23 cellular contexts compared by ENCODE assay signal in the genomic region with DNA sequence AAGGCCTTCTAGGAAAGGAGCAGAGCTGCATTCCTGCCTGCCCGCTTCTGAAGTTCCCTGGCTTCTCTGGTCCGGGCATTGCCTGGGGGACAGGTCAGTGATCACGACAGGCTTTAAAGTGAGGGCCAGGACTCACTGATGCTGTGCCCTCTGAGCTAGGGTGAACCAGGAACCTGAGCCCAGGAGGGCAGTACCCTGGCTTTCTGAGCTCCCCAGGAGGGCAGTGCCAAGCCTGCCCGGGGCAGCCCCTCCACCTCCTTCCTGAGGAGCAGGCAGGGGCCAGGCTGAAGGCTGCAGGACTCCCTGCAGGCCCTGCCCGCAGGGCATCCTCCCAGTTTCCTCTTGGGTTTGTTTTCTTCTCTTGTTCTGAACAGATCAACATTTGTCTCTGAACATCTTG. TPM values are rescaled to one million over a fixed set of nuclear protein-coding genes. Genes with fewer than 3 reads are reported as not detected.
DNase-seq lines count a peak whose midpoint lies in the region; ATAC-seq lines count a peak whose summit lies in the region.
"Had no signal": no experiment of that assay in that cellular context is flagged by ENCODE, and none has a peak within 500 bp of the region (broad histone marks: within the 10 kb centered on the region; RNA-seq: fewer than 3 reads in every experiment).

No MANE protein-coding gene starts in this region.

- H3K79me2 ChIP-seq in mesendoderm (ENCODE audit: control insufficient read depth, insufficient read depth, low read length) = peaks cover 63% of the 10 kb centered on the region

- peaks cover 7% of the 10 kb centered on the region for H3K27me3 Mint-ChIP-seq in activated CD4-positive, alpha-beta T cell treated with anti-CD3 and anti-CD28 coated beads, Interleukin-2, amount 10 ng/mL, durations not matched to agents 24 days and 14 days
- H3K27me3 Mint-ChIP-seq in CD4-positive, CD25-positive, alpha-beta regulatory T cell = no peaks in the 10 kb centered on the region
- H3K27me3 Mint-ChIP-seq in T-helper 17 cell = no peaks in the 10 kb centered on the region
- H3K27me3 Mint-ChIP-seq in CD8-positive, alpha-beta memory T cell = peaks cover 0 to 2% of the 10 kb centered on the region in 2 donors

- peak overlapping the region; percentile 42 for H3K9ac ChIP-seq in mesendoderm (ENCODE audit: low read length)

- peaks cover 32% of the 10 kb centered on the region for H3K79me1 ChIP-seq in mesendoderm (ENCODE audit: low read length)

- WGBS in mesendoderm (ENCODE audit: extremely low coverage, insufficient coverage, low lambda C conversion rate) = no CpG with 5 or more reads among the region's 5 CpGs

- H2BK15ac ChIP-seq in mesendoderm (replicated peaks; ENCODE audit: low read depth) = no peak overlapping the region

- no peak for DNase-seq in activated CD4-positive, alpha-beta T cell treated with anti-CD3 and anti-CD28 coated beads, Interleukin-2, amount 10 ng/mL, durations not matched to agents 24 days and 14 days
- DNase-seq in activated CD4-positive, alpha-beta T cell treated with anti-CD3 and anti-CD28 coated beads, Interleukin-2, amount 50 U/mL, for 48 hours = no peak
- no peak for DNase-seq in CD4-positive, CD25-positive, alpha-beta regulatory T cell
- DNase-seq in T-helper 17 cell (no peak), mesendoderm (no peak), NCI-H2196 treated with DMSO at 0.1 percent for 48 hours (lab: John Stamatoyannopoulos, UW; ENCODE audit: unreplicated experiment) (no peak), NCI-H1105 treated with DMSO at 0.1 percent for 48 hours (lab: John Stamatoyannopoulos, UW) (no peak)
- no peak for DNase-seq in CD8-positive, alpha-beta memory T cell
- DNase-seq: 8988T, ACHN, BE2C, DMS153, NCI-H1048, NCI-H1417 treated with DMSO at 0.1 percent for 48 hours, NCI-H1694 treated with DMSO at 0.1 percent for 48 hours, NCI-H2081, NCI-H510A, NCI-H69, SJCRH30 had no signal

- no peak overlapping the region for H3K4me2 ChIP-seq in mesendoderm (ENCODE audit: low read length)

- no peak overlapping the region for H4K8ac ChIP-seq in mesendoderm (ENCODE audit: low read depth, low read length)

- no peak overlapping the region for H2AK5ac ChIP-seq in mesendoderm (ENCODE audit: low read length)

- no peaks in the 10 kb centered on the region for H3K36me3 ChIP-seq in CD4-positive, CD25-positive, alpha-beta regulatory T cell (ENCODE audit: control insufficient read depth, insufficient read depth, low read length)
- peaks cover 2% of the 10 kb centered on the region for H3K36me3 ChIP-seq in mesendoderm (ENCODE audit: control insufficient read depth, insufficient read depth, low read length)
- no peaks in the 10 kb centered on the region for H3K36me3 ChIP-seq in CD8-positive, alpha-beta memory T cell (ENCODE audit: insufficient read depth, low read length)
- H3K36me3 ChIP-seq: BE2C, SJCRH30 had no signal

- H3K4ac ChIP-seq in mesendoderm (ENCODE audit: low read depth, low read length) = peak overlapping the region; percentile 24

- peak overlapping the region; percentile 58 for H3K56ac ChIP-seq in mesendoderm (ENCODE audit: low read length)

- H3K18ac ChIP-seq in mesendoderm (ENCODE audit: low read length) = no peak overlapping the region

- no peak overlapping the region for H3K23ac ChIP-seq in mesendoderm (ENCODE audit: low read length)

- H3K9me3 ChIP-seq in CD4-positive, CD25-positive, alpha-beta regulatory T cell (ENCODE audit: control insufficient read depth in 2 of 2, low read length in 2 of 2) = no peaks in the 10 kb centered on the region
- H3K9me3 ChIP-seq in T-helper 17 cell (ENCODE audit: control insufficient read depth, low read length, poor library complexity, severe bottlenecking) = no peaks in the 10 kb centered on the region
- H3K9me3 ChIP-seq in CD8-positive, alpha-beta memory T cell (ENCODE audit: low read length) = no peaks in the 10 kb centered on the region
- H3K9me3 ChIP-seq: BE2C, SJCRH30 had no signal

- H3K27ac ChIP-seq in CD4-positive, CD25-positive, alpha-beta regulatory T cell (ENCODE audit: insufficient read depth, low read length, poor library complexity, severe bottlenecking) = no peak overlapping the region
- no peak overlapping the region for H3K27ac ChIP-seq in mesendoderm (ENCODE audit: low read depth, low read length)
- no peak overlapping the region for H3K27ac ChIP-seq in CD8-positive, alpha-beta memory T cell (ENCODE audit: low read depth, low read length)
- H3K27ac ChIP-seq: HL-60, SJCRH30 had no signal

- no peak overlapping the region for H4K5ac ChIP-seq in mesendoderm (ENCODE audit: low read length)

- peak overlapping the region; percentile 2 for H3K27ac Mint-ChIP-seq in activated CD4-positive, alpha-beta T cell treated with anti-CD3 and anti-CD28 coated beads, Interleukin-2, amount 10 ng/mL, durations not matched to agents 24 days and 14 days
- H3K27ac Mint-ChIP-seq in CD4-positive, CD25-positive, alpha-beta regulatory T cell = peak overlapping the region in 2 of 3 donors; percentile 44 to 79
- H3K27ac Mint-ChIP-seq in T-helper 17 cell = peak overlapping the region; percentile 89
- H3K27ac Mint-ChIP-seq in CD8-positive, alpha-beta memory T cell = peak overlapping the region in 1 of 8 donors; percentile 42

- H3K4me3 Mint-ChIP-seq in activated CD4-positive, alpha-beta T cell treated with anti-CD3 and anti-CD28 coated beads, Interleukin-2, amount 10 ng/mL, durations not matched to agents 24 days and 14 days = no peak overlapping the region
- no peak overlapping the region for H3K4me3 Mint-ChIP-seq in CD4-positive, CD25-positive, alpha-beta regulatory T cell
- peak overlapping the region; percentile 41 for H3K4me3 Mint-ChIP-seq in T-helper 17 cell
- no peak overlapping the region for H3K4me3 Mint-ChIP-seq in CD8-positive, alpha-beta memory T cell
- H3K4me3 Mint-ChIP-seq: CD14-positive monocyte had no signal

- no peaks in the 10 kb centered on the region for H3K27me3 ChIP-seq in CD4-positive, CD25-positive, alpha-beta regulatory T cell (ENCODE audit: control insufficient read depth, insufficient read depth, low read length)
- no peaks in the 10 kb centered on the region for H3K27me3 ChIP-seq in mesendoderm (ENCODE audit: insufficient read depth, low read length, poor library complexity)
- no peaks in the 10 kb centered on the region for H3K27me3 ChIP-seq in CD8-positive, alpha-beta memory T cell (ENCODE audit: insufficient read depth, low read length, poor library complexity, severe bottlenecking)

- CTCF ChIA-PET in CD8-positive, alpha-beta memory T cell (lab: Charles Lee) = interaction anchor here (1.2 to 1.4 kb wide), 4 partner anchors 9 to 244 kb away, joined by 3 to 8 read pairs (median 5); no protein-coding TSS in a partner anchor

- ATAC-seq in CD4-positive, CD25-positive, alpha-beta regulatory T cell (ENCODE audit: low read depth in 2 of 2) = no peak
- ATAC-seq in T-helper 17 cell = no peak
- ATAC-seq: HCT116, Panc1 had no signal

- peak overlapping the region; percentile 19 for H2BK120ac ChIP-seq in mesendoderm (ENCODE audit: low read depth, low read length)

- peaks cover 39% of the 10 kb centered on the region for H3K4me1 Mint-ChIP-seq in activated CD4-positive, alpha-beta T cell treated with anti-CD3 and anti-CD28 coated beads, Interleukin-2, amount 10 ng/mL, durations not matched to agents 24 days and 14 days
- H3K4me1 Mint-ChIP-seq in CD4-positive, CD25-positive, alpha-beta regulatory T cell = peaks cover 0 to 43% (median 13%) of the 10 kb centered on the region in 4 donors
- peaks cover 43% of the 10 kb centered on the region for H3K4me1 Mint-ChIP-seq in T-helper 17 cell
- peaks cover 14 to 45% (median 27%) of the 10 kb centered on the region in 3 donors for H3K4me1 Mint-ChIP-seq in CD8-positive, alpha-beta memory T cell

- H3K4me3 ChIP-seq in CD4-positive, CD25-positive, alpha-beta regulatory T cell (ENCODE audit: low read depth, low read length) = no peak overlapping the region
- no peak overlapping the region for H3K4me3 ChIP-seq in mesendoderm (ENCODE audit: low read length)
- no peak overlapping the region for H3K4me3 ChIP-seq in CD8-positive, alpha-beta memory T cell (ENCODE audit: low read length)
- H3K4me3 ChIP-seq: SJCRH30 had no signal

- POLR2A ChIA-PET in CD8-positive, alpha-beta memory T cell (lab: Charles Lee) = no interaction called here

- H3K36me3 Mint-ChIP-seq in activated CD4-positive, alpha-beta T cell treated with anti-CD3 and anti-CD28 coated beads, Interleukin-2, amount 10 ng/mL, durations not matched to agents 24 days and 14 days (ENCODE audit: low read depth) = peaks cover 10% of the 10 kb centered on the region
- no peaks in the 10 kb centered on the region for H3K36me3 Mint-ChIP-seq in CD4-positive, CD25-positive, alpha-beta regulatory T cell
- H3K36me3 Mint-ChIP-seq in T-helper 17 cell (ENCODE audit: low read depth) = no peaks in the 10 kb centered on the region
- peaks cover 0 to 5% (median 0%) of the 10 kb centered on the region in 3 donors for H3K36me3 Mint-ChIP-seq in CD8-positive, alpha-beta memory T cell

- H2BK5ac ChIP-seq in mesendoderm (ENCODE audit: low read length) = no peak overlapping the region

- H3K9me3 Mint-ChIP-seq in activated CD4-positive, alpha-beta T cell treated with anti-CD3 and anti-CD28 coated beads, Interleukin-2, amount 10 ng/mL, durations not matched to agents 24 days and 14 days = no peaks in the 10 kb centered on the region
- H3K9me3 Mint-ChIP-seq in CD4-positive, CD25-positive, alpha-beta regulatory T cell = no peaks in the 10 kb centered on the region
- no peaks in the 10 kb centered on the region for H3K9me3 Mint-ChIP-seq in CD8-positive, alpha-beta memory T cell

- intact Hi-C loops in activated CD4-positive, alpha-beta T cell treated with anti-CD3 and anti-CD28 coated beads, Interleukin-2, amount 10 ng/mL, durations not matched to agents 24 days and 14 days (cut with micrococcal nuclease) = no loop called here

- H3K4me1 ChIP-seq in CD4-positive, CD25-positive, alpha-beta regulatory T cell (ENCODE audit: control insufficient read depth, insufficient read depth, low read length, poor library complexity, severe bottlenecking) = peaks cover 18% of the 10 kb centered on the region
- peaks cover 34% of the 10 kb centered on the region for H3K4me1 ChIP-seq in mesendoderm (ENCODE audit: control insufficient read depth, low read depth, low read length)
- H3K4me1 ChIP-seq in CD8-positive, alpha-beta memory T cell (ENCODE audit: insufficient read depth, low read length) = peaks cover 10% of the 10 kb centered on the region
- H3K4me1 ChIP-seq: SJCRH30 had no signal

RNA-seq across cellular contexts. Expression of a gene that starts 6.0 kb away (rescaled TPM):
- 19.5 and 20.0 TPM in 2 replicates for total RNA-seq in activated CD4-positive, alpha-beta T cell treated with anti-CD3 and anti-CD28 coated beads, Interleukin-2, amount 10 ng/mL, durations not matched to agents 24 days and 14 days
- 16.4 TPM for total RNA-seq in CD4-positive, CD25-positive, alpha-beta regulatory T cell
- 1 to 10 TPM in 3 of 4 donors, under 1 TPM in 1; 0.68 to 1.7 (median 1.3) TPM for polyA plus RNA-seq in CD4-positive, CD25-positive, alpha-beta regulatory T cell
- total RNA-seq in T-helper 17 cell = 10 to 100 TPM; 12.2 to 14.7 TPM
- polyA plus RNA-seq in mesendoderm (2013, experiment 1 of 2) = 6.3 TPM
- 6.0 TPM for polyA plus RNA-seq in mesendoderm (2013, experiment 2 of 2)
- 1 to 10 TPM; 6.4 to 8.4 TPM for total RNA-seq in CD8-positive, alpha-beta memory T cell
- polyA plus RNA-seq in CD8-positive, alpha-beta memory T cell = 2.0 TPM
